ENCODE assay signal across 11 cellular contexts in the genomic region with DNA sequence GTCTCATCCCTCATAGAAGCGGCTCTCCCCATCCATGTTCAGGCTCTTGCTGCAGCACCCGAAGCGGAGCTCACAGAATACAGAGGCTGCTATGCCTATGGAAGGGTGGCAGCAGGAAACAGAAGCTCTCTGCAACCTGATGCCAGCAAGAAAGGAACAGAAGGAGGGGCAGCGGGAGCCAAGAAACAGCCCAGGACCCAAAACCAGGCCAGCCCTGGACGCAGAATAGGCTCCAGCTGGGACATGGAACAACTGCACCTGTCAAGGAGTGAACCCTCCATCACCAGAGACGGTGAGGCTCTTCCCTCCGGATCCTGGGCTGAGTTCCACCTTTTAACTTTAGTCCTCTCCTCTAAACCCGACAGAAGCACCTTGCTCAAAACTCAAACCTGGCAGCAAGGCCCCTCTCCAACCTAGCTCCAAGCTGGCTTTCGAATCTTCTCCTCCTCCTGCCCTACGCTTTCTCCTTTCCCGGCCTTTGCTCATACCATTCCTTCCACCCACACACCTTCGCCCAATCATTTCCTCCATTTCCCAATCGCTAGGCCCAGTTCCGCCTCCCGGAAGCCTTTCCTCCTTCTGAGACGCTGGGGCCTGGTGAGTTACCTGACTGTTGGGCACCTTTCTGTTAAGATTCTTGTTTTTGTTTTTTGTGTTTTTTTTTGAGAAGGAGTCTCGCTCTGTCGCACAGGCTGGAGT.
A peak's percentile ranks its signal among the peaks of the same experiment; 100 is the strongest.
DNase-seq lines count a peak whose midpoint lies in the region; ATAC-seq and TF ChIP-seq lines count a peak whose summit lies in the region.
"Had no signal": no experiment of that assay in that cellular context is flagged by ENCODE, and none has a peak within 500 bp of the region (broad histone marks: within the 10 kb centered on the region; RNA-seq: fewer than 3 reads in every experiment).

No MANE protein-coding gene starts in this region.

- POLR2A ChIA-PET in CD4-positive, alpha-beta T cell (lab: Charles Lee), result no interaction called here
- POLR2A ChIA-PET in CD8-positive, alpha-beta memory T cell (lab: Charles Lee), result no interaction called here
- POLR2A ChIA-PET in activated B cell treated with CpG ODN at 0.5 μM for 24 hours (lab: Charles Lee), result no interaction called here

- H3K27me3 Mint-ChIP-seq in CD4-positive, alpha-beta T cell, result peaks cover 35% of the 10 kb centered on the region
- peaks cover 5 to 27% of the 10 kb centered on the region in 2 donors for H3K27me3 Mint-ChIP-seq in CD8-positive, alpha-beta memory T cell
- H3K27me3 Mint-ChIP-seq in activated B cell treated with CpG ODN at 0.5 μM for 24 hours, result peaks cover 12% of the 10 kb centered on the region

- no peak overlapping the region for H3K27ac Mint-ChIP-seq in CD4-positive, alpha-beta T cell
- peak overlapping the region in 3 of 8 donors; percentile 51 to 82 (median 66) for H3K27ac Mint-ChIP-seq in CD8-positive, alpha-beta memory T cell
- H3K27ac Mint-ChIP-seq in activated B cell treated with CpG ODN at 0.5 μM for 24 hours, result no peak overlapping the region
- H3K27ac Mint-ChIP-seq: HFFc6 had no signal

- TF ChIP-seq CTCF in CD4-positive, alpha-beta T cell (IDR thresholded peaks at IDR 0.05), result no peak
- TF ChIP-seq CTCF in activated B cell treated with CpG ODN at 0.5 μM for 24 hours (IDR thresholded peaks at IDR 0.05), result no peak

- peaks cover 8% of the 10 kb centered on the region for H3K27me3 ChIP-seq in CD4-positive, alpha-beta T cell (ENCODE audit: control insufficient read depth, insufficient read depth, low read length)
- H3K27me3 ChIP-seq in CD8-positive, alpha-beta memory T cell (ENCODE audit: insufficient read depth, low read length, poor library complexity, severe bottlenecking), result no peaks in the 10 kb centered on the region

- H3K4me3 Mint-ChIP-seq in CD4-positive, alpha-beta T cell, result peak overlapping the region; percentile 49
- H3K4me3 Mint-ChIP-seq in CD8-positive, alpha-beta memory T cell, result peak overlapping the region; percentile 42 to 96 (median 91)
- peak overlapping the region; percentile 16 for H3K4me3 Mint-ChIP-seq in activated B cell treated with CpG ODN at 0.5 μM for 24 hours

- H3K4me3 ChIP-seq in CD8-positive, alpha-beta memory T cell (ENCODE audit: low read length), result no peak overlapping the region

- intact Hi-C loops in CD4-positive, alpha-beta T cell (cut with DNase I, micrococcal nuclease), result no loop called here
- intact Hi-C loops in activated B cell treated with CpG ODN at 0.5 μM for 24 hours (cut with micrococcal nuclease), result no loop called here

- H3K36me3 Mint-ChIP-seq in CD4-positive, alpha-beta T cell (ENCODE audit: low read depth), result no peaks in the 10 kb centered on the region
- no peaks in the 10 kb centered on the region for H3K36me3 Mint-ChIP-seq in CD8-positive, alpha-beta memory T cell
- no peaks in the 10 kb centered on the region for H3K36me3 Mint-ChIP-seq in activated B cell treated with CpG ODN at 0.5 μM for 24 hours (ENCODE audit: low read depth)
- H3K36me3 Mint-ChIP-seq: CD14-positive monocyte had no signal

- no peaks in the 10 kb centered on the region for H3K4me1 ChIP-seq in CD8-positive, alpha-beta memory T cell (ENCODE audit: insufficient read depth, low read length)

- H3K9me3 Mint-ChIP-seq in CD4-positive, alpha-beta T cell, result no peaks in the 10 kb centered on the region
- H3K9me3 Mint-ChIP-seq in CD8-positive, alpha-beta memory T cell, result no peaks in the 10 kb centered on the region
- no peaks in the 10 kb centered on the region for H3K9me3 Mint-ChIP-seq in activated B cell treated with CpG ODN at 0.5 μM for 24 hours

- no peaks in the 10 kb centered on the region for H3K4me1 Mint-ChIP-seq in CD4-positive, alpha-beta T cell (ENCODE audit: low read depth)
- peaks cover 12 to 17% (median 14%) of the 10 kb centered on the region in 3 donors for H3K4me1 Mint-ChIP-seq in CD8-positive, alpha-beta memory T cell
- H3K4me1 Mint-ChIP-seq in activated B cell treated with CpG ODN at 0.5 μM for 24 hours, result peaks cover 9% of the 10 kb centered on the region

- H3K27ac ChIP-seq in CD4-positive, alpha-beta T cell (ENCODE audit: low read depth, low read length), result no peak overlapping the region
- H3K27ac ChIP-seq in CD8-positive, alpha-beta memory T cell (ENCODE audit: low read depth, low read length), result no peak overlapping the region

- CTCF ChIA-PET in CD4-positive, alpha-beta T cell (lab: Charles Lee), result no interaction called here
- CTCF ChIA-PET in CD8-positive, alpha-beta memory T cell (lab: Charles Lee), result no interaction called here
- CTCF ChIA-PET in activated B cell treated with CpG ODN at 0.5 μM for 24 hours (lab: Charles Lee), result no interaction called here

- H3K36me3 ChIP-seq in CD8-positive, alpha-beta memory T cell (ENCODE audit: insufficient read depth, low read length), result no peaks in the 10 kb centered on the region

- ATAC-seq in CD4-positive, alpha-beta T cell (ENCODE audit: poor library complexity), result no peak
- no peak for ATAC-seq in activated B cell treated with CpG ODN at 0.5 μM for 24 hours (ENCODE audit: low read depth)

- no peaks in the 10 kb centered on the region for H3K9me3 ChIP-seq in CD4-positive, alpha-beta T cell (ENCODE audit: control insufficient read depth, low read length)
- H3K9me3 ChIP-seq in CD8-positive, alpha-beta memory T cell (ENCODE audit: low read length), result no peaks in the 10 kb centered on the region

- DNase-seq in CD4-positive, alpha-beta T cell, result no peak
- DNase-seq in CD8-positive, alpha-beta memory T cell, result no peak
- no peak for DNase-seq in activated B cell treated with CpG ODN at 0.5 μM for 24 hours
- peak; percentile 52 for DNase-seq in left kidney (ENCODE audit: low read depth, low spot score)
- no peak for DNase-seq in NCI-H526 (lab: John Stamatoyannopoulos, UW)
- DNase-seq in SW480 (ENCODE audit: low spot score), result no peak
- no peak for DNase-seq in NCI-H226
- DNase-seq: activated CD8-positive, alpha-beta memory T cell treated with anti-CD3 and anti-CD28 coated beads, Interleukin-2, amount 50 U/mL, for 48 hours; aorta; HFFc6 had no signal

Comparison
In these comparisons a context has a peak if more than half of its experiments do, and no peak if none do; other contexts are left out.
1. H3K4me3 Mint-ChIP-seq: peak in every context shown above with its lines; median percentile 91 in CD8-positive, alpha-beta memory T cell; 49 in CD4-positive, alpha-beta T cell; 16 in activated B cell treated with CpG ODN at 0.5 μM for 24 hours.